Comparison of ENCODE assay signal across 8 cellular contexts in genomic region chr1:11924334-11925195, GRCh38. TPM values are rescaled to one million over a fixed set of nuclear protein-coding genes. Genes with fewer than 3 reads are reported as not detected.
A peak's percentile ranks its signal among the peaks of the same experiment; 100 is the strongest.
DNase-seq lines count a peak whose midpoint lies in the region; ATAC-seq and TF ChIP-seq lines count a peak whose summit lies in the region.

No MANE protein-coding gene starts in this region.

- WGBS in right lobe of liver (ENCODE audit: insufficient coverage, low coverage, low lambda C conversion rate, missing lambda C conversion rate), result 20% methylated on average over 16 of the region's 16 CpGs
- WGBS in transverse colon (ENCODE audit: low coverage in 1 of 2), 2 donors, result 24 to 38% methylated on average over 5 to 16 of the region's 16 CpGs

- TF ChIP-seq EP300 in transverse colon (IDR thresholded peaks at IDR 0.05; ENCODE audit: low read depth), result no peak

- H3K9me3 ChIP-seq in right lobe of liver (no peaks in the 10 kb centered on the region), transverse colon (no peaks in the 10 kb centered on the region)

- H3K27me3 ChIP-seq in right lobe of liver (no peaks in the 10 kb centered on the region), transverse colon (no peaks in the 10 kb centered on the region)

- no peaks in the 10 kb centered on the region for H3K9me3 Mint-ChIP-seq in activated naive CD4-positive, alpha-beta T cell treated with anti-CD3 and anti-CD28 coated beads, Interleukin-2, amount 10 ng/mL, durations not matched to agents 7 days and 5 days

- peak; percentile 16 for DNase-seq in activated naive CD4-positive, alpha-beta T cell treated with Interleukin-2 at 50 U/mL for 16 hours
- no peak for DNase-seq in activated naive CD4-positive, alpha-beta T cell treated with anti-CD3 and anti-CD28 coated beads, Interleukin-2, amount 50 U/mL, for 16 hours
- no peak for DNase-seq in activated naive CD4-positive, alpha-beta T cell treated with anti-CD3 and anti-CD28 coated beads, Interleukin-2, amount 10 ng/mL, durations not matched to agents 7 days and 5 days
- DNase-seq in right lobe of liver (no peak), transverse colon (peak; percentile 42), pons (ENCODE audit: low spot score) (no peak), G401 (ENCODE audit: low spot score) (no peak)

- H3K4me3 ChIP-seq in right lobe of liver (peak overlapping the region; percentile 44 to 72 (median 57)), transverse colon (peak overlapping the region; percentile 23 to 96 (median 80))

- H3K27ac Mint-ChIP-seq in activated naive CD4-positive, alpha-beta T cell treated with anti-CD3 and anti-CD28 coated beads, Interleukin-2, amount 10 ng/mL, durations not matched to agents 7 days and 5 days, result peak overlapping the region; percentile 81

- intact Hi-C loops in right lobe of liver (cut with DNase I), result no loop called here
- intact Hi-C loops in transverse colon (cut with DNase I; ENCODE audit: low total_unique reads), result no loop called here

- in situ Hi-C loops in transverse colon (cut with MboI; ENCODE audit: low pct_ligation_motif_present in 1 of 4, low pct_unique_long_range_greater_than_20kb in 1 of 4, low sequenced_read_pairs in 3 of 4) (no loop called here), G401 (cut with HindIII; ENCODE audit: low sequenced_read_pairs) (no loop called here)

- peak overlapping the region in 2 of 3 donors; percentile 13 to 15 for H3K27ac ChIP-seq in right lobe of liver
- peak overlapping the region; percentile 50 to 88 (median 85) for H3K27ac ChIP-seq in transverse colon

- TF ChIP-seq CTCF in right lobe of liver (IDR thresholded peaks at IDR 0.05) (no peak), transverse colon (IDR thresholded peaks at IDR 0.05) (no peak)

- peak overlapping the region; percentile 76 for H3K4me3 Mint-ChIP-seq in activated naive CD4-positive, alpha-beta T cell treated with anti-CD3 and anti-CD28 coated beads, Interleukin-2, amount 10 ng/mL, durations not matched to agents 7 days and 5 days

- H3K4me1 ChIP-seq in right lobe of liver, result peaks cover 0 to 70% (median 24%) of the 10 kb centered on the region in 4 donors
- peaks cover 29 to 77% (median 48%) of the 10 kb centered on the region in 4 donors for H3K4me1 ChIP-seq in transverse colon

- CTCF ChIA-PET in activated naive CD4-positive, alpha-beta T cell treated with anti-CD3 and anti-CD28 coated beads, Interleukin-2, amount 10 ng/mL, durations not matched to agents 7 days and 5 days (lab: Charles Lee), result no interaction called here

- ATAC-seq in right lobe of liver, result no peak
- ATAC-seq in HG02571 (IDR thresholded peaks at IDR 0.05; ENCODE audit: unreplicated experiment), result no peak

- peaks cover 34% of the 10 kb centered on the region for H3K36me3 Mint-ChIP-seq in activated naive CD4-positive, alpha-beta T cell treated with anti-CD3 and anti-CD28 coated beads, Interleukin-2, amount 10 ng/mL, durations not matched to agents 7 days and 5 days

- TF ChIP-seq POLR2A in right lobe of liver (IDR thresholded peaks at IDR 0.05) (no peak), transverse colon (IDR thresholded peaks at IDR 0.05) (peak; percentile 31)

- peaks cover 7% of the 10 kb centered on the region for H3K27me3 Mint-ChIP-seq in activated naive CD4-positive, alpha-beta T cell treated with anti-CD3 and anti-CD28 coated beads, Interleukin-2, amount 10 ng/mL, durations not matched to agents 7 days and 5 days

- H3K4me1 Mint-ChIP-seq in activated naive CD4-positive, alpha-beta T cell treated with anti-CD3 and anti-CD28 coated beads, Interleukin-2, amount 10 ng/mL, durations not matched to agents 7 days and 5 days, result peaks cover 39% of the 10 kb centered on the region

- peaks cover 0 to 35% (median 7%) of the 10 kb centered on the region in 4 donors for H3K36me3 ChIP-seq in right lobe of liver
- peaks cover 0 to 17% (median 3%) of the 10 kb centered on the region in 4 donors for H3K36me3 ChIP-seq in transverse colon

RNA-seq across cellular contexts. Expression of gene KIAA2013, which starts 1.7 kb away (rescaled TPM):
- total RNA-seq in right lobe of liver (10 to 100 TPM; 33.5 to 75.1 (median 43.0) TPM), transverse colon (100 to 1,000 TPM; 140 to 265 (median 201) TPM)
- 52.6 and 53.7 TPM in 2 replicates for total RNA-seq in G401 (2014; rRNA removed; shearing (Covaris generic))

RNA-seq across cellular contexts. Expression of gene PLOD1, which starts 10.0 kb away (rescaled TPM):
- 100 to 1,000 TPM in 2 of 6 experiments, 10 to 100 TPM in 4; 70.2 to 119 (median 93.8) TPM for total RNA-seq in right lobe of liver
- total RNA-seq in transverse colon, result 10 to 100 TPM; 28.8 to 56.3 (median 41.2) TPM
- total RNA-seq in G401 (2014; rRNA removed; shearing (Covaris generic)), result 103 and 104 TPM in 2 replicates

RNA-seq across cellular contexts. Expression of gene MFN2, which starts 55.7 kb away (rescaled TPM):
- total RNA-seq in right lobe of liver (10 to 100 TPM; 46.2 to 64.0 (median 61.7) TPM), transverse colon (10 to 100 TPM; 72.1 to 92.8 (median 75.6) TPM)
- total RNA-seq in G401 (2014; rRNA removed; shearing (Covaris generic)), result 23.4 and 37.0 TPM in 2 replicates

Comparison
In these comparisons a context has a peak if more than half of its experiments do, and no peak if none do; other contexts are left out.
1. DNase-seq: peak in activated naive CD4-positive, alpha-beta T cell treated with Interleukin-2 at 50 U/mL for 16 hours (single experiment) and transverse colon (single experiment); none in activated naive CD4-positive, alpha-beta T cell treated with anti-CD3 and anti-CD28 coated beads, Interleukin-2, amount 50 U/mL, for 16 hours (single experiment), activated naive CD4-positive, alpha-beta T cell treated with anti-CD3 and anti-CD28 coated beads, Interleukin-2, amount 10 ng/mL, durations not matched to agents 7 days and 5 days (single experiment), right lobe of liver (0 of 3), pons (single experiment) and G401 (single experiment).